ENCODE assay signal across 23 cellular contexts in genomic region chr7:83339927-83340326, GRCh38.
"Had no signal": no experiment of that assay in that cellular context is flagged by ENCODE, and none has a peak within 500 bp of the region (broad histone marks: within the 10 kb centered on the region; RNA-seq: fewer than 3 reads in every experiment).

No MANE protein-coding gene starts in this region.

- H3K9me3 ChIP-seq: colonic mucosa, gastrocnemius medialis, neutrophil, pancreas, testis, tibial artery had no signal

- ATAC-seq: esophagus mucosa; gastrocnemius medialis; left lobe of liver; natural killer cell treated with Interleukin-12 subunit alpha and Interleukin-12 subunit beta and Interleukin-15 and Interleukin-18, amount 100 ng/mL, for 72 hours; pancreas; sciatic nerve; stimulated activated effector memory CD8-positive, alpha-beta T cell treated with anti-CD3 and anti-CD28 coated beads, Interleukin-12 subunit alpha, Interleukin-12 subunit beta, amount 100 ng/mL, for 72 hours had no signal

- H3K4me3 ChIP-seq: colonic mucosa, gastrocnemius medialis, lung, pancreas, smooth muscle cell, stomach, testis, tibial artery had no signal

- H3K27ac ChIP-seq: colonic mucosa, epithelial cell of prostate, gastrocnemius medialis, neutrophil, pancreas, stomach, testis, tibial artery had no signal

- DNase-seq: colonic mucosa; effector CD8-positive, alpha-beta T cell; endodermal cell; foreskin fibroblast; gastrocnemius medialis; head of caudate nucleus; pancreas; stimulated activated CD4-positive, alpha-beta T cell treated with anti-CD3 and anti-CD28 coated beads, Interleukin-12 subunit alpha, Interleukin-12 subunit beta, amount 100 ng/mL, for 4 hours; stimulated activated CD4-positive, alpha-beta T cell treated with anti-CD3 and anti-CD28 coated beads, Interleukin-1b, Interleukin-23, amount 100 ng/mL, for 48 hours; stimulated activated CD4-positive, alpha-beta T cell treated with anti-CD3 and anti-CD28 coated beads, Interleukin-4, amount 100 ng/mL, for 24 hours; stimulated activated naive CD4-positive, alpha-beta T cell treated with Interleukin-2 at 50 U/mL for 16 hours; stomach; testis; tibial artery had no signal

- H3K4me1 ChIP-seq: colonic mucosa, gastrocnemius medialis, pancreas, stomach, testis, tibial artery had no signal

- H3K4me2 ChIP-seq: smooth muscle cell had no signal

- H3K36me3 ChIP-seq: colonic mucosa, gastrocnemius medialis, neutrophil, pancreas, stomach, tibial artery had no signal

- H3K27me3 ChIP-seq: colonic mucosa, gastrocnemius medialis, neutrophil, pancreas, stomach, testis, tibial artery had no signal
